22 cellular contexts compared by ENCODE assay signal in genomic region chr9:37977851-37978250, GRCh38.
"Had no signal": no experiment of that assay in that cellular context is flagged by ENCODE, and none has a peak within 500 bp of the region (broad histone marks: within the 10 kb centered on the region; RNA-seq: fewer than 3 reads in every experiment).

No MANE protein-coding gene starts in this region.

- H3K4me1 ChIP-seq: right lobe of liver had no signal

- DNase-seq: activated CD4-positive, alpha-beta T cell treated with anti-CD3 and anti-CD28 coated beads, Interleukin-2, amount 50 U/mL, for 4 hours; activated CD8-positive, alpha-beta memory T cell treated with anti-CD3 and anti-CD28 coated beads for 24 hours; activated CD8-positive, alpha-beta memory T cell treated with anti-CD3 and anti-CD28 coated beads, Interleukin-2, amount 50 U/mL, for 4 hours; activated naive CD4-positive, alpha-beta T cell treated with Interleukin-2 at 50 U/mL for 16 hours; activated T-cell treated with anti-CD3 and anti-CD28 coated beads, Interleukin-2, amount 50 U/mL, for 24 hours; body of pancreas; effector CD4-positive, alpha-beta T cell; foreskin keratinocyte; immature natural killer cell; left lung; midbrain; small intestine; stimulated activated CD4-positive, alpha-beta T cell treated with anti-CD3 and anti-CD28 coated beads, Interleukin-15, amount 100 ng/mL, for 24 hours; stomach; T-helper 17 cell had no signal

- H3K9me3 Mint-ChIP-seq: activated T-cell treated with anti-CD3 and anti-CD28 coated beads, Interleukin-2, amount 50 U/mL, for 24 hours; immature natural killer cell; natural killer cell treated with Interleukin-12 subunit alpha and Interleukin-12 subunit beta and Interleukin-15 and Interleukin-18, amount 100 ng/mL, for 72 hours; stimulated activated memory B cell treated with anti-CD40 and anti-IgM and Interleukin-4, amounts not matched to agents 10 μg/mL and 1 μg/mL and 100 μg/mL, for 72 hours had no signal

- H3K36me3 ChIP-seq: neutrophil had no signal

- H3K4me3 Mint-ChIP-seq: activated T-cell treated with anti-CD3 and anti-CD28 coated beads, Interleukin-2, amount 50 U/mL, for 24 hours; immature natural killer cell; natural killer cell treated with Interleukin-12 subunit alpha and Interleukin-12 subunit beta and Interleukin-15 and Interleukin-18, amount 100 ng/mL, for 72 hours; stimulated activated memory B cell treated with anti-CD40 and anti-IgM and Interleukin-4, amounts not matched to agents 10 μg/mL and 1 μg/mL and 100 μg/mL, for 72 hours; T-helper 17 cell had no signal

- H3K27me3 ChIP-seq: body of pancreas, foreskin keratinocyte, left lung, pancreas, right lobe of liver, stomach, suprapubic skin, tibial nerve had no signal

- ATAC-seq: body of pancreas; foreskin keratinocyte; natural killer cell treated with Interleukin-12 subunit alpha and Interleukin-12 subunit beta and Interleukin-15 and Interleukin-18, amount 100 ng/mL, for 72 hours; right lobe of liver; stimulated activated memory B cell treated with anti-CD40 and anti-IgM and Interleukin-4, amounts not matched to agents 10 μg/mL and 1 μg/mL and 100 μg/mL, for 72 hours; T-helper 17 cell had no signal

- H3K9me3 ChIP-seq: body of pancreas, left lung, neutrophil, pancreas, right lobe of liver, stomach, suprapubic skin, tibial nerve had no signal

- H3K27ac Mint-ChIP-seq: activated T-cell treated with anti-CD3 and anti-CD28 coated beads, Interleukin-2, amount 50 U/mL, for 24 hours; immature natural killer cell; natural killer cell treated with Interleukin-12 subunit alpha and Interleukin-12 subunit beta and Interleukin-15 and Interleukin-18, amount 100 ng/mL, for 72 hours; stimulated activated memory B cell treated with anti-CD40 and anti-IgM and Interleukin-4, amounts not matched to agents 10 μg/mL and 1 μg/mL and 100 μg/mL, for 72 hours; T-helper 17 cell had no signal

- H3K4me3 ChIP-seq: body of pancreas, left lung, pancreas, right lobe of liver, stomach, suprapubic skin, tibial nerve had no signal

- H3K27ac ChIP-seq: foreskin keratinocyte, left lung, neutrophil, right lobe of liver, suprapubic skin, tibial nerve had no signal

- H3K4me1 Mint-ChIP-seq: immature natural killer cell; stimulated activated memory B cell treated with anti-CD40 and anti-IgM and Interleukin-4, amounts not matched to agents 10 μg/mL and 1 μg/mL and 100 μg/mL, for 72 hours had no signal

- H3K36me3 Mint-ChIP-seq: natural killer cell treated with Interleukin-12 subunit alpha and Interleukin-12 subunit beta and Interleukin-15 and Interleukin-18, amount 100 ng/mL, for 72 hours; stimulated activated memory B cell treated with anti-CD40 and anti-IgM and Interleukin-4, amounts not matched to agents 10 μg/mL and 1 μg/mL and 100 μg/mL, for 72 hours had no signal

- H3K27me3 Mint-ChIP-seq: natural killer cell treated with Interleukin-12 subunit alpha and Interleukin-12 subunit beta and Interleukin-15 and Interleukin-18, amount 100 ng/mL, for 72 hours; stimulated activated memory B cell treated with anti-CD40 and anti-IgM and Interleukin-4, amounts not matched to agents 10 μg/mL and 1 μg/mL and 100 μg/mL, for 72 hours had no signal
